In the genomic region with DNA sequence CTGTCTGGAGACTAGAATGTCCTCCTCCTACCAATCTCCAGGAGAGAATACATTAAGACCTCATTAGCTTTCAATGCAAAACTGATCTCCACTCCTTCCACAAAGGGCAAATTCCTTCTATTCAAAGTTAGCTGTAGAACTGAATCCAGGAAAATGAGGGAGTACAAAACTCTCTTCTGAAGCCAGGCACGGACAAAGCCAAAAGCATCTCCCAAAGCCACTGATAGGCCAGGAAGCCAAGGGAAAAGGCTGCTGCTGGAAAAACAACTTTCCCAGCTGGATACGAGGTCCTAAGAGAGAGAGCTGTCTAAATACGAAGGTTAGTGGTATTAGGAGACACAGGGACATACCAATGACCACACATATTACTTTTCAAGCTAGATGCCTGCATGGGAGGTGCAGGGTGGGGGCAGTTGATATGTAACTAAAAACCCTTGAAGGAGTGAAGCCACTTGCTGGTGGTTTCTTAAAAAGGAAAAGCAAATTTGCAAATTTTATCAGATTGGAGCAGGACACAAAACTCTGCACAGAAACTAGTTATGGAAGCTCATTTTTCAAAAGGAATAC, we compare ENCODE assay signal across 2 cellular contexts.
TF ChIP-seq lines count a peak whose summit lies in the region.

No MANE protein-coding gene starts in this region.

TF ChIP-seq in H1, 55 proteins besides CTCF, POLR2A, EP300 and RAD21:
- TF ChIP-seq, protein P1, sequence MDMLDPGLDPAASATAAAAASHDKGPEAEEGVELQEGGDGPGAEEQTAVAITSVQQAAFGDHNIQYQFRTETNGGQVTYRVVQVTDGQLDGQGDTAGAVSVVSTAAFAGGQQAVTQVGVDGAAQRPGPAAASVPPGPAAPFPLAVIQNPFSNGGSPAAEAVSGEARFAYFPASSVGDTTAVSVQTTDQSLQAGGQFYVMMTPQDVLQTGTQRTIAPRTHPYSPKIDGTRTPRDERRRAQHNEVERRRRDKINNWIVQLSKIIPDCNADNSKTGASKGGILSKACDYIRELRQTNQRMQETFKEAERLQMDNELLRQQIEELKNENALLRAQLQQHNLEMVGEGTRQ (IDR thresholded peaks at IDR 0.05; ENCODE audit: low read length) = no peak
- TF ChIP-seq YY1 (IDR thresholded peaks at IDR 0.05; ENCODE audit: low read depth, low read length) (no peak), TCF12 (IDR thresholded peaks at IDR 0.05; ENCODE audit: low read depth, low read length) (no peak), POU5F1 (IDR thresholded peaks at IDR 0.05; ENCODE audit: low read depth, low read length) (no peak), KDM5A (IDR thresholded peaks at IDR 0.05; ENCODE audit: low read length) (no peak), RNF2 (IDR thresholded peaks at IDR 0.05; ENCODE audit: borderline replicate concordance, low read depth, low read length, missing control alignments, poor library complexity, severe bottlenecking) (no peak), RXRA (IDR thresholded peaks at IDR 0.05; ENCODE audit: insufficient read depth, low read depth, low read length) (no peak), EZH2 (IDR thresholded peaks at IDR 0.05; ENCODE audit: low read depth, low read length, severe bottlenecking) (no peak)
- TF ChIP-seq, protein P2, sequence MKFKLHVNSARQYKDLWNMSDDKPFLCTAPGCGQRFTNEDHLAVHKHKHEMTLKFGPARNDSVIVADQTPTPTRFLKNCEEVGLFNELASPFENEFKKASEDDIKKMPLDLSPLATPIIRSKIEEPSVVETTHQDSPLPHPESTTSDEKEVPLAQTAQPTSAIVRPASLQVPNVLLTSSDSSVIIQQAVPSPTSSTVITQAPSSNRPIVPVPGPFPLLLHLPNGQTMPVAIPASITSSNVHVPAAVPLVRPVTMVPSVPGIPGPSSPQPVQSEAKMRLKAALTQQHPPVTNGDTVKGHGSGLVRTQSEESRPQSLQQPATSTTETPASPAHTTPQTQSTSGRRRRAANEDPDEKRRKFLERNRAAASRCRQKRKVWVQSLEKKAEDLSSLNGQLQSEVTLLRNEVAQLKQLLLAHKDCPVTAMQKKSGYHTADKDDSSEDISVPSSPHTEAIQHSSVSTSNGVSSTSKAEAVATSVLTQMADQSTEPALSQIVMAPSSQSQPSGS (IDR thresholded peaks at IDR 0.05; ENCODE audit: low read length) = no peak
- TF ChIP-seq, protein P3, sequence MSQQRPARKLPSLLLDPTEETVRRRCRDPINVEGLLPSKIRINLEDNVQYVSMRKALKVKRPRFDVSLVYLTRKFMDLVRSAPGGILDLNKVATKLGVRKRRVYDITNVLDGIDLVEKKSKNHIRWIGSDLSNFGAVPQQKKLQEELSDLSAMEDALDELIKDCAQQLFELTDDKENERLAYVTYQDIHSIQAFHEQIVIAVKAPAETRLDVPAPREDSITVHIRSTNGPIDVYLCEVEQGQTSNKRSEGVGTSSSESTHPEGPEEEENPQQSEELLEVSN (IDR thresholded peaks at IDR 0.05) = no peak

TF ChIP-seq in SK-N-SH treated with all-trans-retinoic acid at 6 μM for 48 hours, 23 proteins besides CTCF, POLR2A, EP300 and RAD21:
- TF ChIP-seq PPARA (CRISPR knock-in tag; IDR thresholded peaks at IDR 0.05; ENCODE audit: borderline replicate concordance) (no peak), ZFP30 (CRISPR knock-in tag; IDR thresholded peaks at IDR 0.05) (no peak), BACH2 (CRISPR knock-in tag; IDR thresholded peaks at IDR 0.05; ENCODE audit: borderline replicate concordance) (no peak), ARNTL (CRISPR knock-in tag; IDR thresholded peaks at IDR 0.05; ENCODE audit: borderline replicate concordance, low read depth) (no peak), ESRRG (CRISPR knock-in tag; IDR thresholded peaks at IDR 0.05) (no peak), GLIS3 (CRISPR knock-in tag; IDR thresholded peaks at IDR 0.05) (no peak)
- TF ChIP-seq, protein P4, sequence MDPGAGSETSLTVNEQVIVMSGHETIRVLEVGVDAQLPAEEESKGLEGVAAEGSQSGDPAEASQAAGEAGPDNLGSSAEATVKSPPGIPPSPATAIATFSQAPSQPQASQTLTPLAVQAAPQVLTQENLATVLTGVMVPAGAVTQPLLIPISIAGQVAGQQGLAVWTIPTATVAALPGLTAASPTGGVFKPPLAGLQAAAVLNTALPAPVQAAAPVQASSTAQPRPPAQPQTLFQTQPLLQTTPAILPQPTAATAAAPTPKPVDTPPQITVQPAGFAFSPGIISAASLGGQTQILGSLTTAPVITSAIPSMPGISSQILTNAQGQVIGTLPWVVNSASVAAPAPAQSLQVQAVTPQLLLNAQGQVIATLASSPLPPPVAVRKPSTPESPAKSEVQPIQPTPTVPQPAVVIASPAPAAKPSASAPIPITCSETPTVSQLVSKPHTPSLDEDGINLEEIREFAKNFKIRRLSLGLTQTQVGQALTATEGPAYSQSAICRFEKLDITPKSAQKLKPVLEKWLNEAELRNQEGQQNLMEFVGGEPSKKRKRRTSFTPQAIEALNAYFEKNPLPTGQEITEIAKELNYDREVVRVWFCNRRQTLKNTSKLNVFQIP (CRISPR knock-in tag; IDR thresholded peaks at IDR 0.05; ENCODE audit: borderline replicate concordance, low read depth) = no peak
